Comparison of ENCODE assay signal across 8 cellular contexts in genomic region chr16:2033057-2033911, GRCh38. TPM values are rescaled to one million over a fixed set of nuclear protein-coding genes. Genes with fewer than 3 reads are reported as not detected.
DNase-seq lines count a peak whose midpoint lies in the region; ATAC-seq and TF ChIP-seq lines count a peak whose summit lies in the region.

No MANE protein-coding gene starts in this region.

- H3K4me3 ChIP-seq in CD8-positive, alpha-beta T cell (ENCODE audit: low read depth, low read length) = no peak overlapping the region
- H3K4me3 ChIP-seq in WI38 (ENCODE audit: low read depth, low read length) = peak overlapping the region; percentile 59

- no peak for TF ChIP-seq POLR2A in erythroblast (IDR thresholded peaks at IDR 0.05; ENCODE audit: low read length)

- TF ChIP-seq CTCF in CD8-positive, alpha-beta T cell (IDR thresholded peaks at IDR 0.05) = no peak
- no peak for TF ChIP-seq CTCF in WI38 (IDR thresholded peaks at IDR 0.05; ENCODE audit: low read depth, low read length)

- CTCF ChIA-PET in CD8-positive, alpha-beta T cell (lab: Charles Lee) = interaction anchor here (1.0 kb wide), 1 partner anchor 110 kb away, joined by 3 read pairs; no protein-coding TSS in a partner anchor

- H3K27me3 ChIP-seq in CD8-positive, alpha-beta T cell (ENCODE audit: insufficient read depth, low read length) = no peaks in the 10 kb centered on the region

- no peaks in the 10 kb centered on the region for H3K36me3 Mint-ChIP-seq in CD8-positive, alpha-beta T cell

- no peak overlapping the region for H3K27ac ChIP-seq in CD8-positive, alpha-beta T cell (ENCODE audit: low read depth, low read length)

- H3K27me3 Mint-ChIP-seq in CD8-positive, alpha-beta T cell (ENCODE audit: low read depth) = no peaks in the 10 kb centered on the region

- peak in 1 of 7 experiments; percentile 39 for DNase-seq in CD8-positive, alpha-beta T cell
- peak; percentile 79 for DNase-seq in Right ventricle myocardium superior
- peak; percentile 76 to 99 (median 88) for DNase-seq in posterior cingulate gyrus
- no peak for DNase-seq in erythroblast (lab: John Stamatoyannopoulos, UW)
- no peak for DNase-seq in HuH-7 (ENCODE audit: low spot score)
- DNase-seq in stimulated activated CD4-positive, alpha-beta T cell treated with anti-CD3 and anti-CD28 coated beads, Interleukin-2, amount 100 ng/mL, for 48 hours = no peak

- no peaks in the 10 kb centered on the region for H3K36me3 ChIP-seq in CD8-positive, alpha-beta T cell (ENCODE audit: insufficient read depth, low read length)

- no peaks in the 10 kb centered on the region for H3K9me3 ChIP-seq in CD8-positive, alpha-beta T cell (ENCODE audit: low read length)

- peak; percentile 68 for ATAC-seq in CD8-positive, alpha-beta T cell
- peak; percentile 62 for ATAC-seq in Right ventricle myocardium superior (ENCODE audit: poor library complexity)
- ATAC-seq in GM18520 (IDR thresholded peaks at IDR 0.05; ENCODE audit: unreplicated experiment) = no peak

- peaks cover 3% of the 10 kb centered on the region for H3K4me1 Mint-ChIP-seq in CD8-positive, alpha-beta T cell (ENCODE audit: low read depth)

- intact Hi-C loops in CD8-positive, alpha-beta T cell (cut with DNase I, micrococcal nuclease) = no loop called here
- intact Hi-C loops in Right ventricle myocardium superior (cut with DNase I) (no loop called here), posterior cingulate gyrus (cut with DNase I) (no loop called here)

- POLR2A ChIA-PET in CD8-positive, alpha-beta T cell (lab: Charles Lee) = no interaction called here

- H3K4me1 ChIP-seq in CD8-positive, alpha-beta T cell (ENCODE audit: insufficient read depth, low read length) = no peaks in the 10 kb centered on the region

- no peak overlapping the region for H3K4me3 Mint-ChIP-seq in CD8-positive, alpha-beta T cell

- H3K9me3 Mint-ChIP-seq in CD8-positive, alpha-beta T cell = no peaks in the 10 kb centered on the region

- H3K27ac Mint-ChIP-seq in CD8-positive, alpha-beta T cell = no peak overlapping the region

RNA-seq across cellular contexts. Expression of gene NHERF2, which starts 6.6 kb away (rescaled TPM):
- total RNA-seq in CD8-positive, alpha-beta T cell = 1 to 10 TPM in 1 of 2 experiments, under 1 TPM in 1; 0.76 to 2.3 TPM
- 258 TPM for total RNA-seq in Right ventricle myocardium superior

RNA-seq across cellular contexts. Expression of gene NPW, which starts 13.7 kb away (rescaled TPM):
- total RNA-seq in CD8-positive, alpha-beta T cell = not detected
- total RNA-seq in Right ventricle myocardium superior = not detected

RNA-seq across cellular contexts. Expression of gene NTHL1, which starts 14.3 kb away (rescaled TPM):
- 1 to 10 TPM; 1.7 to 2.0 TPM for total RNA-seq in CD8-positive, alpha-beta T cell
- 26.2 TPM for total RNA-seq in Right ventricle myocardium superior

RNA-seq across cellular contexts. Expression of gene TSC2, which starts 14.5 kb away (rescaled TPM):
- total RNA-seq in CD8-positive, alpha-beta T cell = 10 to 100 TPM; 76.2 to 84.1 TPM
- 67.8 TPM for total RNA-seq in Right ventricle myocardium superior

RNA-seq across cellular contexts. Expression of gene ZNF598, which starts 23.7 kb away (rescaled TPM):
- 10 to 100 TPM; 49.0 to 50.8 TPM for total RNA-seq in CD8-positive, alpha-beta T cell
- total RNA-seq in Right ventricle myocardium superior = 17.2 TPM

Comparison
In these comparisons a context has a peak if more than half of its experiments do, and no peak if none do; other contexts are left out.
1. DNase-seq: peak in Right ventricle myocardium superior (single experiment) and posterior cingulate gyrus (10 of 10); none in erythroblast (0 of 2), HuH-7 (single experiment) and stimulated activated CD4-positive, alpha-beta T cell treated with anti-CD3 and anti-CD28 coated beads, Interleukin-2, amount 100 ng/mL, for 48 hours (0 of 2).
2. RNA of gene NHERF2, which starts 6.6 kb away (total RNA-seq): 258 TPM in Right ventricle myocardium superior (single experiment); 0.76 to 2.3 TPM in CD8-positive, alpha-beta T cell; every median in the first group is over 10 times any median in the second.